ENCODE assay signal across 8 cellular contexts in genomic region chr1:205983925-205984725, GRCh38. TPM values are rescaled to one million over a fixed set of nuclear protein-coding genes. Genes with fewer than 3 reads are reported as not detected.
DNase-seq lines count a peak whose midpoint lies in the region; ATAC-seq and TF ChIP-seq lines count a peak whose summit lies in the region.

No MANE protein-coding gene starts in this region.

- H3K4me3 Mint-ChIP-seq in neural crest cell = no peak overlapping the region

- DNase-seq in activated CD4-positive, CD25-positive, alpha-beta regulatory T cell (lab: John Stamatoyannopoulos, UW) = no peak
- DNase-seq in KBM-7 (peak; percentile 81), UCSD-AML1 (lab: John Stamatoyannopoulos, UW; ENCODE audit: unreplicated experiment) (peak; percentile 73), fibroblast of mammary gland (ENCODE audit: low read depth) (peak; percentile 63), neural crest cell (ENCODE audit: low read depth, low spot score) (peak; percentile 46), NCI-H524 treated with DMSO at 0.1 percent for 48 hours (lab: John Stamatoyannopoulos, UW) (no peak)

- in situ Hi-C loops in KBM-7 (cut with MboI; ENCODE audit: low pct_unique_long_range_greater_than_20kb, low sequenced_read_pairs) = no loop called here

- no peaks in the 10 kb centered on the region for H3K9me3 Mint-ChIP-seq in neural crest cell

- peaks cover 24% of the 10 kb centered on the region for H3K4me1 Mint-ChIP-seq in neural crest cell

- peak; percentile 38 to 44 for ATAC-seq in activated CD4-positive, CD25-positive, alpha-beta regulatory T cell treated with anti-CD3 and anti-CD28 coated beads, Interleukin-2, amount 50 U/mL, for 24 hours
- ATAC-seq in HG03095 (IDR thresholded peaks at IDR 0.05; ENCODE audit: unreplicated experiment) = no peak

- H3K36me3 Mint-ChIP-seq in neural crest cell (ENCODE audit: low read depth) = no peaks in the 10 kb centered on the region

- H3K4me3 ChIP-seq in fibroblast of mammary gland (ENCODE audit: control insufficient read depth, low read depth, low read length) = no peak overlapping the region

- TF ChIP-seq CTCF in fibroblast of mammary gland (conservative IDR thresholded peaks at IDR 0.05; ENCODE audit: control insufficient read depth, insufficient read depth, low read depth, low read length) (peak; percentile 92), neural crest cell (conservative IDR thresholded peaks at IDR 0.05) (peak; percentile 77)

- H3K27ac Mint-ChIP-seq in neural crest cell (ENCODE audit: unreplicated experiment) = no peak overlapping the region

- no peaks in the 10 kb centered on the region for H3K27me3 Mint-ChIP-seq in neural crest cell (ENCODE audit: low read depth)

RNA-seq across cellular contexts. Expression of gene RAB7B, which starts 19.1 kb away (rescaled TPM):
- total RNA-seq in neural crest cell = 4.4 and 4.5 TPM in 2 replicates

RNA-seq across cellular contexts. Expression of gene CTSE, which starts 39.6 kb away (rescaled TPM):
- not detected in 2 replicates for total RNA-seq in neural crest cell

RNA-seq across cellular contexts. Expression of gene SLC26A9, which starts 40.9 kb away (rescaled TPM):
- 0.16 TPM in 1 of 2 replicates, not detected in the other for total RNA-seq in neural crest cell

Comparison
In these comparisons a context has a peak if more than half of its experiments do, and no peak if none do; other contexts are left out.
1. DNase-seq: peak in KBM-7 (single experiment), UCSD-AML1 (single experiment), fibroblast of mammary gland (single experiment) and neural crest cell (single experiment); none in activated CD4-positive, CD25-positive, alpha-beta regulatory T cell (0 of 4) and NCI-H524 treated with DMSO at 0.1 percent for 48 hours (single experiment).